11 cellular contexts compared by ENCODE assay signal in the genomic region with DNA sequence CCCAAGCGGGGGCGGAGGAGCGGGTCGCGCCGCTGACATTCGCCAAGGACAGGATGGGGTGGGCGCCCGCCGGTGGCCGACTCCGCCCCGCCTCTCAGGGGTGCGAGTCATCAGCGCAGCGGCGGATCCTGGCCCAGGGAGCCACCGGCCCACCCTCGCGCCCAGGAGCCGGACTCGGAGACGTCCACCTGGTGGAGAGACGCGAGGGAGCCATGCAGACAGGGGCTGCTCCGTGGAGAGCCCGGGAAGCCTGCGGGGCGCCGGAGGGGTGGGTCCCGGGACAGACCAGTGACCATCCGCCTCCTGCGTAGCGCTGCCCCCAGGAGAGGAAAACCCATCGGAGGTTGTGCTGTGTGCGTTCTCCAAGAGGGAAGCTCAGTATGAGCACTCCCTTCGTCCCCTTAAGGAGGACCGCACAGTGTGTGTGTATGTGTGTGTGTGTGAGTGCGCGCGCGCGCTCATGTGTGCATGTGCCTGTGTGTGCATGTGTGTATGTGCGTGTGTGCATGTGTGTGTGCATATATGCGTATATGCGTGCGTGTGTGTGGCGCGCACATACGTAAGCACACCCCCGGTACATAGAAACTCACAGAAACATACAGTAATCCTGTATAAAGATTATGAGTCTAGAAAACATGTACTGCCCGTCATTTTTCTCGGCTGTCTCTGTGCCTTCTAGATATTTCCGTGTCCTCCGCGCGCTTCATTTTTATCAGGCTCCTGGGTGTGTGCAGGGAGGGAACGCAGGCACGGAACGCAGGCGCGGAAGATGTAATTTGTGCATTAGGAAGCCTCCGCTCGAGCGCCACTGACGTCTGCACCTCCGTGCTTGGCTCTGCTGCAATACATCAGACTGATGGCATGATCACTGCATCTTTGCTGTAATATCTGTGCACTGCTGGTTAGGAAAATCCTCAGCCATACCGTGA.
DNase-seq lines count a peak whose midpoint lies in the region; ATAC-seq, FAIRE-seq and TF ChIP-seq lines count a peak whose summit lies in the region.
"Had no signal": no experiment of that assay in that cellular context is flagged by ENCODE, and none has a peak within 500 bp of the region (broad histone marks: within the 10 kb centered on the region; RNA-seq: fewer than 3 reads in every experiment).

No MANE protein-coding gene starts in this region.

- peak; percentile 16 for DNase-seq in activated CD4-positive, alpha-beta T cell treated with anti-CD3 and anti-CD28 coated beads for 48 hours
- no peak for DNase-seq in activated CD4-positive, alpha-beta T cell treated with anti-CD3 and anti-CD28 coated beads, Interleukin-2, amount 10 ng/mL, durations not matched to agents 7 days and 5 days
- peak in 1 of 2 experiments; percentile 70 for DNase-seq in H1 (ENCODE audit: low read depth in 1 of 2, low spot score in 2 of 2)
- DNase-seq in mucosa of descending colon: no peak
- DNase-seq in transverse colon: no peak
- DNase-seq in activated T-helper 2 cell treated with anti-CD3 and anti-CD28 coated beads, Interferon-gamma antibody, Interleukin-2, Interleukin-4, amounts not matched to agents 10 μg/mL and 5 μg/mL and 100 μg/mL, durations not matched to agents 14 hours and 24 hours and 36 hours (ENCODE audit: low spot score): no peak
- no peak for DNase-seq in GM20000 (ENCODE audit: low spot score)
- DNase-seq in COLO829 (ENCODE audit: low spot score): no peak
- DNase-seq: stimulated activated CD4-positive, alpha-beta T cell treated with anti-CD3 and anti-CD28 coated beads, Interleukin-15, amount 100 ng/mL, for 24 hours had no signal

- CTCF ChIA-PET in activated CD4-positive, alpha-beta T cell treated with anti-CD3 and anti-CD28 coated beads, Interleukin-2, amount 10 ng/mL, durations not matched to agents 7 days and 5 days (lab: Charles Lee): no interaction called here
- CTCF ChIA-PET in H1 (lab: Charles Lee; ENCODE audit: partially characterized antibody): interaction anchor here (1.2 to 3.1 kb wide), 4 partner anchors 18 to 125 kb away, joined by 3 to 11 read pairs (median 4); no protein-coding TSS in a partner anchor

- H3K4me3 ChIP-seq in H1 (ENCODE audit: extremely low read depth in 1 of 4, insufficient read depth in 2 of 4, low read depth in 3 of 4, low read length in 4 of 4) (peak overlapping the region; percentile 37 to 62 (median 42)), mucosa of descending colon (no peak overlapping the region), transverse colon (peak overlapping the region; percentile 4 to 30 (median 16))
- H3K4me3 ChIP-seq: BLaER1 treated with 17β-estradiol and CSF1 and Interleukin-3, amounts not matched to agents 10 nM and 100 nM had no signal

- H3K9me3 ChIP-seq in H1 (ENCODE audit: insufficient read depth in 2 of 2, low read depth in 1 of 2, low read length in 1 of 2) (no peaks in the 10 kb centered on the region), mucosa of descending colon (no peaks in the 10 kb centered on the region), transverse colon (no peaks in the 10 kb centered on the region)

- no peak overlapping the region for H2BK120ac ChIP-seq in H1 (replicated peaks; ENCODE audit: low read depth, low read length)

- H2BK20ac ChIP-seq in H1 (ENCODE audit: low read length): no peak overlapping the region

- TF ChIP-seq POLR2A in H1 (IDR thresholded peaks at IDR 0.05; ENCODE audit: control extremely low read depth in 1 of 2, low read depth in 2 of 2, low read length in 2 of 2) (no peak), transverse colon (IDR thresholded peaks at IDR 0.05) (no peak)

- H3K27ac ChIP-seq in H1 (ENCODE audit: low read depth, low read length) (no peak overlapping the region), transverse colon (no peak overlapping the region)
- H3K27ac ChIP-seq: BLaER1 treated with 17β-estradiol and CSF1 and Interleukin-3, amounts not matched to agents 10 nM and 100 nM had no signal

- intact Hi-C loops in mucosa of descending colon (cut with DNase I, micrococcal nuclease) (no loop called here), transverse colon (cut with DNase I; ENCODE audit: low total_unique reads) (no loop called here)
- intact Hi-C loops in activated T-helper 2 cell treated with anti-CD3 and anti-CD28 coated beads, Interferon-gamma antibody, Interleukin-2, Interleukin-4, amounts not matched to agents 10 μg/mL and 5 μg/mL and 100 μg/mL, durations not matched to agents 14 hours and 24 hours and 36 hours (cut with micrococcal nuclease): loop anchor here (5.0 kb wide), 1 partner anchor 346 kb away; a partner anchor contains a TSS

- H4K91ac ChIP-seq in H1 (replicated peaks; ENCODE audit: insufficient read length, low read length): no peak overlapping the region

- TF ChIP-seq EP300 in H1 (IDR thresholded peaks at IDR 0.05; ENCODE audit: borderline replicate concordance in 1 of 2, low read depth in 2 of 2, low read length in 2 of 2) (no peak), transverse colon (IDR thresholded peaks at IDR 0.05; ENCODE audit: low read depth) (peak; percentile 74)

- H3K9ac ChIP-seq in H1 (replicated peaks in 1 of 4; ENCODE audit: extremely low read depth in 1 of 4, low read depth in 3 of 4, low read length in 3 of 4): no peak overlapping the region; a peak in 1 of 7 replicates
- H3K9ac ChIP-seq: BLaER1 treated with 17β-estradiol and CSF1 and Interleukin-3, amounts not matched to agents 10 nM and 100 nM had no signal

- no peak overlapping the region for H3K27ac Mint-ChIP-seq in activated CD4-positive, alpha-beta T cell treated with anti-CD3 and anti-CD28 coated beads, Interleukin-2, amount 10 ng/mL, durations not matched to agents 7 days and 5 days
- H3K27ac Mint-ChIP-seq in activated T-helper 2 cell treated with anti-CD3 and anti-CD28 coated beads, Interferon-gamma antibody, Interleukin-2, Interleukin-4, amounts not matched to agents 10 μg/mL and 5 μg/mL and 100 μg/mL, durations not matched to agents 14 hours and 24 hours and 36 hours: no peak overlapping the region

- H3K79me2 ChIP-seq in H1 (ENCODE audit: control insufficient read depth in 1 of 2, insufficient read depth in 2 of 2, low read length in 2 of 2): no peaks in the 10 kb centered on the region

- no peaks in the 10 kb centered on the region for H3K4me1 Mint-ChIP-seq in activated CD4-positive, alpha-beta T cell treated with anti-CD3 and anti-CD28 coated beads, Interleukin-2, amount 10 ng/mL, durations not matched to agents 7 days and 5 days
- no peaks in the 10 kb centered on the region for H3K4me1 Mint-ChIP-seq in activated T-helper 2 cell treated with anti-CD3 and anti-CD28 coated beads, Interferon-gamma antibody, Interleukin-2, Interleukin-4, amounts not matched to agents 10 μg/mL and 5 μg/mL and 100 μg/mL, durations not matched to agents 14 hours and 24 hours and 36 hours (ENCODE audit: low read depth)

- H3K27me3 Mint-ChIP-seq in activated CD4-positive, alpha-beta T cell treated with anti-CD3 and anti-CD28 coated beads, Interleukin-2, amount 10 ng/mL, durations not matched to agents 7 days and 5 days: peaks cover 52% of the 10 kb centered on the region
- peaks cover 57% of the 10 kb centered on the region for H3K27me3 Mint-ChIP-seq in activated T-helper 2 cell treated with anti-CD3 and anti-CD28 coated beads, Interferon-gamma antibody, Interleukin-2, Interleukin-4, amounts not matched to agents 10 μg/mL and 5 μg/mL and 100 μg/mL, durations not matched to agents 14 hours and 24 hours and 36 hours (ENCODE audit: low read depth)

- no peak overlapping the region for H3K56ac ChIP-seq in H1 (replicated peaks; ENCODE audit: insufficient read length, low read depth, low read length)

- H3K14ac ChIP-seq in H1 (ENCODE audit: insufficient read length): no peak overlapping the region

- H3K4ac ChIP-seq in H1 (replicated peaks; ENCODE audit: insufficient read length, low read depth, low read length): no peak overlapping the region

- TF ChIP-seq CTCF in H1 (IDR thresholded peaks at IDR 0.05; ENCODE audit: control extremely low read depth in 1 of 3, insufficient read depth in 1 of 3, low read depth in 1 of 3, low read length in 3 of 3): no peak
- TF ChIP-seq CTCF in mucosa of descending colon (IDR thresholded peaks at IDR 0.05): no peak
- TF ChIP-seq CTCF in transverse colon (IDR thresholded peaks at IDR 0.05): peak in 1 of 5 experiments; percentile 14
- TF ChIP-seq CTCF in GM20000 (IDR thresholded peaks at IDR 0.05; ENCODE audit: extremely low read depth, missing control alignments): no peak

- 0 out of 2 replicates have a peak overlapping the region, but pooled peaks have one; percentile 1 for H2BK12ac ChIP-seq in H1 (ENCODE audit: low read depth, low read length)

- no peak overlapping the region; the same call in 1 of the 2 replicates for H4K8ac ChIP-seq in H1 (ENCODE audit: extremely low read depth, insufficient read depth, low read length)

- H3K9me3 Mint-ChIP-seq in activated CD4-positive, alpha-beta T cell treated with anti-CD3 and anti-CD28 coated beads, Interleukin-2, amount 10 ng/mL, durations not matched to agents 7 days and 5 days: no peaks in the 10 kb centered on the region
- H3K9me3 Mint-ChIP-seq in activated T-helper 2 cell treated with anti-CD3 and anti-CD28 coated beads, Interferon-gamma antibody, Interleukin-2, Interleukin-4, amounts not matched to agents 10 μg/mL and 5 μg/mL and 100 μg/mL, durations not matched to agents 14 hours and 24 hours and 36 hours: no peaks in the 10 kb centered on the region

- peak overlapping the region; percentile 87 to 90 for H3K4me2 ChIP-seq in H1 (ENCODE audit: insufficient read depth in 1 of 2, low read depth in 2 of 2, low read length in 2 of 2)
- H3K4me2 ChIP-seq: BLaER1 treated with 17β-estradiol and CSF1 and Interleukin-3, amounts not matched to agents 10 nM and 100 nM had no signal

- peak; percentile 22 for ATAC-seq in mucosa of descending colon
- ATAC-seq: HCT116 had no signal

- no peaks in the 10 kb centered on the region for H3K79me1 ChIP-seq in H1 (ENCODE audit: low read depth, low read length)

- H3K4me3 Mint-ChIP-seq in activated CD4-positive, alpha-beta T cell treated with anti-CD3 and anti-CD28 coated beads, Interleukin-2, amount 10 ng/mL, durations not matched to agents 7 days and 5 days: no peak overlapping the region
- H3K4me3 Mint-ChIP-seq in activated T-helper 2 cell treated with anti-CD3 and anti-CD28 coated beads, Interferon-gamma antibody, Interleukin-2, Interleukin-4, amounts not matched to agents 10 μg/mL and 5 μg/mL and 100 μg/mL, durations not matched to agents 14 hours and 24 hours and 36 hours (ENCODE audit: low read depth): no peak overlapping the region

- no peak overlapping the region for H2BK15ac ChIP-seq in H1 (ENCODE audit: low read length)

- H2AFZ ChIP-seq in H1 (ENCODE audit: low read length): no peak overlapping the region

- H3K23me2 ChIP-seq in H1 (ENCODE audit: low read depth, low read length): peaks cover 5% of the 10 kb centered on the region

- POLR2A ChIA-PET in activated CD4-positive, alpha-beta T cell treated with anti-CD3 and anti-CD28 coated beads, Interleukin-2, amount 10 ng/mL, durations not matched to agents 7 days and 5 days (lab: Charles Lee): no interaction called here
- POLR2A ChIA-PET in H1 (lab: Charles Lee; ENCODE audit: partially characterized antibody): interaction anchor here (1.1 kb wide), 1 partner anchor 67 kb away, joined by 3 read pairs; no protein-coding TSS in a partner anchor

- in situ Hi-C loops in transverse colon (cut with MboI; ENCODE audit: low pct_ligation_motif_present in 1 of 4, low pct_unique_long_range_greater_than_20kb in 1 of 4, low sequenced_read_pairs in 3 of 4): no loop called here

- H4K5ac ChIP-seq in H1 (ENCODE audit: insufficient read length, low read depth, low read length): no peak overlapping the region

- peaks cover 2 to 7% of the 10 kb centered on the region in 2 experiments for H4K20me1 ChIP-seq in H1 (replicated peaks in 1 of 2; ENCODE audit: control insufficient read depth in 1 of 2, insufficient read depth in 2 of 2, low read length in 2 of 2)
- H4K20me1 ChIP-seq: BLaER1 treated with 17β-estradiol and CSF1 and Interleukin-3, amounts not matched to agents 10 nM and 100 nM had no signal

- no peak overlapping the region for H3K23ac ChIP-seq in H1 (ENCODE audit: insufficient read length)

- no peak for TF ChIP-seq RAD21 in H1 (IDR thresholded peaks at IDR 0.05 in 1 of 2, conservative IDR thresholded peaks at IDR 0.05 in 1 of 2; ENCODE audit: low read depth in 2 of 2, low read length in 2 of 2)

- peaks cover 44 to 73% (median 66%) of the 10 kb centered on the region in 4 experiments for H3K27me3 ChIP-seq in H1 (replicated peaks in 1 of 4; ENCODE audit: control insufficient read depth in 3 of 4, extremely low read depth in 1 of 4, insufficient read depth in 3 of 4, low read length in 3 of 4)
- H3K27me3 ChIP-seq in transverse colon: peaks cover 52% of the 10 kb centered on the region

- H3K36me3 Mint-ChIP-seq in activated CD4-positive, alpha-beta T cell treated with anti-CD3 and anti-CD28 coated beads, Interleukin-2, amount 10 ng/mL, durations not matched to agents 7 days and 5 days (ENCODE audit: low read depth): peaks cover 3% of the 10 kb centered on the region
- H3K36me3 Mint-ChIP-seq in activated T-helper 2 cell treated with anti-CD3 and anti-CD28 coated beads, Interferon-gamma antibody, Interleukin-2, Interleukin-4, amounts not matched to agents 10 μg/mL and 5 μg/mL and 100 μg/mL, durations not matched to agents 14 hours and 24 hours and 36 hours (ENCODE audit: low read depth): no peaks in the 10 kb centered on the region

- no peak overlapping the region for H3K18ac ChIP-seq in H1 (ENCODE audit: extremely low read depth, low read length)

- 7% methylated on average over 64 of the region's 68 CpGs; no CpG with 5 or more reads in 1 of the 2 experiments for WGBS in H1 (ENCODE audit: extremely low coverage in 1 of 2, insufficient coverage in 1 of 2, insufficient read length in 1 of 2, insufficient replicate concordance in 2 of 2, low coverage in 1 of 2, low lambda C conversion rate in 2 of 2, missing lambda C conversion rate in 1 of 2), 2 experiments
- WGBS in transverse colon (ENCODE audit: low coverage in 1 of 2), 2 donors: 6 to 11% methylated on average over 15 to 68 of the region's 68 CpGs

- H3K4me1 ChIP-seq in H1 (replicated peaks in 1 of 4; ENCODE audit: control insufficient read depth in 3 of 4, insufficient read depth in 4 of 4, low read length in 3 of 4) (peaks cover 3 to 15% (median 9%) of the 10 kb centered on the region in 4 experiments), mucosa of descending colon (ENCODE audit: low read depth) (no peaks in the 10 kb centered on the region), transverse colon (peaks cover 10 to 24% (median 18%) of the 10 kb centered on the region in 4 donors)
- H3K4me1 ChIP-seq: BLaER1 treated with 17β-estradiol and CSF1 and Interleukin-3, amounts not matched to agents 10 nM and 100 nM had no signal

- no peak overlapping the region for H2AK5ac ChIP-seq in H1 (ENCODE audit: low read depth, low read length)

- no peak for FAIRE-seq in H1 (lab: Jason Lieb, UNC)

- H2BK5ac ChIP-seq in H1 (ENCODE audit: low read depth, low read length): no peak overlapping the region

- H3K36me3 ChIP-seq in H1 (ENCODE audit: control insufficient read depth in 2 of 4, insufficient read depth in 4 of 4, low read length in 3 of 4): no peaks in the 10 kb centered on the region
- no peaks in the 10 kb centered on the region for H3K36me3 ChIP-seq in mucosa of descending colon (ENCODE audit: low read depth)
- H3K36me3 ChIP-seq in transverse colon: no peaks in the 10 kb centered on the region
- H3K36me3 ChIP-seq: BLaER1 treated with 17β-estradiol and CSF1 and Interleukin-3, amounts not matched to agents 10 nM and 100 nM had no signal
